In the genomic region with DNA sequence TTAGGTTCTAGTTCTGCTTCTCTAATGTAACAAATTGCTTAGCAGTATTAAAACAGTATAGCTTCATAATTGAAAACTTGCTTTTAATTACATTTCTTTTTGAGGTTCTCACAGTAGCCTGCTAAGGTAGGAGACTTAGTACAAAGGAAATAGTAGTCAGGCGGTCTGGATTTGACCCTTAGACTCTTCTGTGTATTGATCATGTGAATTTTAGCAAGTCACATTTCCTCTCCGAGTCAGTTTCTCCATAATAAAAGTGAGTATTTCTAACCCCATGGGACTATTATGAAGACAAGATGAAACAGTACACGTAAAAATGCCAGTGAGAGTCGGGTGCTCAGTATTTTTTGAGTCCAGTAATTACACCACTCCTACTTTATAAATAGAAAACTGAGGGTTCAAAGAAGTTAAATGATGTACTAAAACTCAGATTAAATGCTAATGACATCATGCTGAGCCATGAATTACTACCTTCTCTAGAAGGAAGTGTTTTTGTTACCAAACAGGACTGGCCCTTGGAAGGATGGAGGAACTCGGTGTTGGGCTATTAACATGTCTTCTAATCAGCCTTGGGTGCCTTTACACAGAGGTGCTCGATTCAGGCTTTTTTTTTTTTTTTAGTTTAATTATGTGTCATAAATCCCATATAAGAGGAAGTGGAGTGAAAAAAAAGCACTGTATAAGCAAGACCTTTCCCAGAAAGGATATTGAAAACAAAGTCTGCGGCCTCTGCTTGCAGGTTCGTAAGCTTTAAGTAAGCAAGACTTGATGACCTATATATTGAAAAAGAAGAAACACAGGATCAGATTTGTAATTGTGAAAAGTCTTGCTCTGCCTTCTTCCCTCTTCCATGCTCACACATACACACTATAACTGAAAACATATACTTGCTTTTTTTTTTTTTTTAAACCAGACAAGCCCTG, we compare ENCODE assay signal across 15 cellular contexts.
"Had no signal": no experiment of that assay in that cellular context is flagged by ENCODE, and none has a peak within 500 bp of the region (broad histone marks: within the 10 kb centered on the region; RNA-seq: fewer than 3 reads in every experiment).

No MANE protein-coding gene starts in this region.

- H3K9me3 ChIP-seq: ascending aorta, esophagus muscularis mucosa, prostate gland, upper lobe of right lung had no signal

- H3K4me1 ChIP-seq: ascending aorta, esophagus muscularis mucosa, prostate gland, upper lobe of right lung had no signal

- H3K27me3 Mint-ChIP-seq: stimulated activated naive CD8-positive, alpha-beta T cell treated with anti-CD3 and anti-CD28 coated beads, Interleukin-15, Interleukin-2, amounts not matched to agents 100 ng/mL and 50 ng/mL, for 24 hours had no signal

- H3K36me3 ChIP-seq: ascending aorta, prostate gland had no signal

- H3K27ac Mint-ChIP-seq: activated CD8-positive, alpha-beta T cell treated with anti-CD3 and anti-CD28 coated beads for 36 hours; activated naive CD4-positive, alpha-beta T cell treated with anti-CD3 and anti-CD28 coated beads for 36 hours; activated naive CD8-positive, alpha-beta T cell treated with anti-CD3 and anti-CD28 coated beads, Interleukin-2, amount 50 U/mL, for 24 hours; stimulated activated naive CD8-positive, alpha-beta T cell treated with anti-CD3 and anti-CD28 coated beads, Interleukin-15, Interleukin-2, amounts not matched to agents 100 ng/mL and 50 ng/mL, for 24 hours had no signal

- DNase-seq: activated CD4-positive, alpha-beta T cell treated with anti-CD3 and anti-CD28 coated beads for 1 hour; activated CD8-positive, alpha-beta memory T cell treated with anti-CD3 and anti-CD28 coated beads, Interleukin-2, amount 50 U/mL, for 4 hours; activated CD8-positive, alpha-beta T cell treated with anti-CD3 and anti-CD28 coated beads for 36 hours; activated naive CD4-positive, alpha-beta T cell treated with anti-CD3 and anti-CD28 coated beads for 36 hours; activated naive CD8-positive, alpha-beta T cell treated with anti-CD3 and anti-CD28 coated beads, Interleukin-2, amount 50 U/mL, for 24 hours; hippocampal formation; kidney glomerular epithelial cell; right cardiac atrium; stimulated activated CD4-positive, alpha-beta T cell treated with anti-CD3 and anti-CD28 coated beads, Interleukin-4, amount 100 ng/mL, for 24 hours; upper lobe of right lung had no signal

- ATAC-seq: activated CD8-positive, alpha-beta T cell treated with anti-CD3 and anti-CD28 coated beads for 36 hours; activated naive CD8-positive, alpha-beta T cell treated with anti-CD3 and anti-CD28 coated beads, Interleukin-2, amount 50 U/mL, for 24 hours; right cardiac atrium; upper lobe of right lung had no signal

- H3K4me3 Mint-ChIP-seq: activated CD8-positive, alpha-beta T cell treated with anti-CD3 and anti-CD28 coated beads for 36 hours; activated naive CD4-positive, alpha-beta T cell treated with anti-CD3 and anti-CD28 coated beads for 36 hours; activated naive CD8-positive, alpha-beta T cell treated with anti-CD3 and anti-CD28 coated beads, Interleukin-2, amount 50 U/mL, for 24 hours; stimulated activated naive CD8-positive, alpha-beta T cell treated with anti-CD3 and anti-CD28 coated beads, Interleukin-15, Interleukin-2, amounts not matched to agents 100 ng/mL and 50 ng/mL, for 24 hours had no signal

- H3K4me3 ChIP-seq: ascending aorta, esophagus muscularis mucosa, prostate gland, skin epidermis, upper lobe of right lung had no signal

- H3K27me3 ChIP-seq: ascending aorta, esophagus muscularis mucosa, upper lobe of right lung had no signal

- H3K27ac ChIP-seq: ascending aorta, esophagus muscularis mucosa, prostate gland, skin epidermis, upper lobe of right lung had no signal

- H3K9me3 Mint-ChIP-seq: activated CD8-positive, alpha-beta T cell treated with anti-CD3 and anti-CD28 coated beads for 36 hours; activated naive CD4-positive, alpha-beta T cell treated with anti-CD3 and anti-CD28 coated beads for 36 hours; activated naive CD8-positive, alpha-beta T cell treated with anti-CD3 and anti-CD28 coated beads, Interleukin-2, amount 50 U/mL, for 24 hours had no signal
